In the genomic region with DNA sequence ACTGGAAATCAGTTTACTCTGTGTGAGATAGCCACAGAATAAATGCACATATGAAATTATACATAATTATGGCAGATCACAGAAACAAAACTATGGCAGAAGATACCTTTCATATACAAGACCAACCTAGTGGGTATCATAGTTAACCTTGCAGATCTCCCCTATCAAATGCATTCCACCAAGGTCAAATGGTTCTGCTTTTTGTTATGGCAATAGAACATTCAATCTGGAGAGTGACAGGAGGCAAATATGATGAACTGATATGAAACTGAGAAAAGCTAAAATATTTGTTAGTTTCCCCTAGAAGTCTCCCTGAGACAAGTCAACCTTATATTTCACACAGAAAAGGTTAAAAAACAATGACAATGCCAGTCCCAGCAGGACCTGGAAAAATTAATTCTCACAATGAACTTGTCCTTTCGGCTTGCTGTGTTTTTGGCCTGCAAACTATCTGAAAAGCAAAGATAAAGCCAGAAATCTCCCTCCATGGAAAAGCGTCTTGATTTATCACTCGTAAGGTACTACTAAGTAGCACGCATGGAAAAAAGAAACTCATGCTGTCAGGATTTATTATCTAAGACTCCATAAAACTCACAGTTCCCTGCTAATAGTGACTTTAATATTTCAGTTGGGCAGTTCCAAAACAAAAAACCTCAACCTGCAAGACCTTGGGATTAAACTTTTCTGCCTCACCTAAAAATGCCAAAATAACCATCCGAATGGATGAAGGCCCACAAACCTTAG, we compare ENCODE assay signal across 23 cellular contexts.
DNase-seq lines count a peak whose midpoint lies in the region; ATAC-seq and TF ChIP-seq lines count a peak whose summit lies in the region.
"Had no signal": no experiment of that assay in that cellular context is flagged by ENCODE, and none has a peak within 500 bp of the region (broad histone marks: within the 10 kb centered on the region; RNA-seq: fewer than 3 reads in every experiment).

No MANE protein-coding gene starts in this region.

- H3K27me3 Mint-ChIP-seq in stimulated activated naive CD8-positive, alpha-beta T cell treated with anti-CD3 and anti-CD28 coated beads, Interleukin-15, Interleukin-2, amounts not matched to agents 100 ng/mL and 50 ng/mL, for 24 hours = no peaks in the 10 kb centered on the region
- no peaks in the 10 kb centered on the region for H3K27me3 Mint-ChIP-seq in stimulated activated naive CD8-positive, alpha-beta T cell treated with anti-CD3 and anti-CD28 coated beads, Interleukin-15, amount 100 ng/mL, for 72 hours
- H3K27me3 Mint-ChIP-seq: activated naive CD8-positive, alpha-beta T cell; activated T-helper 17 cell treated with anti-CD3 and anti-CD28 coated beads, Interleukin-2, amount 50 U/mL, for 72 hours; naive thymus-derived CD8-positive, alpha-beta T cell had no signal

- H3K9me3 Mint-ChIP-seq in stimulated activated naive CD8-positive, alpha-beta T cell treated with anti-CD3 and anti-CD28 coated beads, Interleukin-15, Interleukin-2, amounts not matched to agents 100 ng/mL and 50 ng/mL, for 24 hours = no peaks in the 10 kb centered on the region
- H3K9me3 Mint-ChIP-seq in stimulated activated naive CD8-positive, alpha-beta T cell treated with anti-CD3 and anti-CD28 coated beads, Interleukin-15, amount 100 ng/mL, for 72 hours = no peaks in the 10 kb centered on the region
- H3K9me3 Mint-ChIP-seq: activated T-helper 17 cell treated with anti-CD3 and anti-CD28 coated beads, Interleukin-2, amount 50 U/mL, for 72 hours; naive thymus-derived CD8-positive, alpha-beta T cell; T-helper 1 cell treated with Interleukin-12 subunit alpha and Interleukin-12 subunit beta and Interleukin-4 antibody, amounts not matched to agents 30 μg/mL and 1 μg/mL, for 36 hours had no signal

- no peak overlapping the region for H3K9ac ChIP-seq in rectal smooth muscle tissue (ENCODE audit: low read length)

- peaks cover 41% of the 10 kb centered on the region for H3K4me1 Mint-ChIP-seq in stimulated activated naive CD8-positive, alpha-beta T cell treated with anti-CD3 and anti-CD28 coated beads, Interleukin-15, Interleukin-2, amounts not matched to agents 100 ng/mL and 50 ng/mL, for 24 hours (ENCODE audit: low read depth)
- H3K4me1 Mint-ChIP-seq in stimulated activated naive CD8-positive, alpha-beta T cell treated with anti-CD3 and anti-CD28 coated beads, Interleukin-15, amount 100 ng/mL, for 72 hours = peaks cover 50% of the 10 kb centered on the region

- no peak for DNase-seq in stimulated activated naive CD8-positive, alpha-beta T cell treated with anti-CD3 and anti-CD28 coated beads, Interleukin-15, amount 100 ng/mL, for 72 hours
- DNase-seq in vagina (ENCODE audit: extremely low spot score in 2 of 2) = no peak
- no peak for DNase-seq in retina
- no peak for DNase-seq in ascending aorta (ENCODE audit: low spot score in 2 of 2)
- DNase-seq in stimulated activated CD4-positive, alpha-beta T cell treated with anti-CD3 and anti-CD28 coated beads, Interleukin-4, amount 100 ng/mL, for 1 hour = no peak
- DNase-seq: activated CD4-positive, alpha-beta T cell treated with anti-CD3 and anti-CD28 coated beads for 48 hours; effector CD8-positive, alpha-beta T cell; Karpas-422; mesendoderm; naive thymus-derived CD8-positive, alpha-beta T cell; NCI-H187; NCI-H2227 treated with DMSO at 0.1 percent for 48 hours; NCI-H82; posterior cingulate gyrus; SJCRH30 had no signal

- WGBS in gastroesophageal sphincter (ENCODE audit: low coverage in 1 of 2), 2 donors = 59 to 69% methylated on average over 4 to 5 of the region's 5 CpGs

- TF ChIP-seq CTCF in gastroesophageal sphincter (IDR thresholded peaks at IDR 0.05) = no peak
- TF ChIP-seq CTCF in vagina (IDR thresholded peaks at IDR 0.05) = no peak
- no peak for TF ChIP-seq CTCF in ascending aorta (IDR thresholded peaks at IDR 0.05)

- H3K36me3 ChIP-seq in gastroesophageal sphincter (peaks cover 4 to 85% of the 10 kb centered on the region in 2 donors), rectal smooth muscle tissue (ENCODE audit: control insufficient read depth, insufficient read depth, low read length) (peaks cover 9% of the 10 kb centered on the region), vagina (peaks cover 5 to 54% of the 10 kb centered on the region in 2 donors), ascending aorta (peaks cover 3 to 80% of the 10 kb centered on the region in 2 donors)
- H3K36me3 ChIP-seq: SJCRH30 had no signal

- H3K4me1 ChIP-seq in gastroesophageal sphincter (peaks cover 8 to 63% (median 12%) of the 10 kb centered on the region in 3 donors), rectal smooth muscle tissue (ENCODE audit: control insufficient read depth, insufficient read depth, low read length) (peaks cover 21% of the 10 kb centered on the region), vagina (peaks cover 30% of the 10 kb centered on the region), ascending aorta (no peaks in the 10 kb centered on the region)
- H3K4me1 ChIP-seq: SJCRH30 had no signal

- peak overlapping the region; percentile 28 for H3K4me3 Mint-ChIP-seq in stimulated activated naive CD8-positive, alpha-beta T cell treated with anti-CD3 and anti-CD28 coated beads, Interleukin-15, Interleukin-2, amounts not matched to agents 100 ng/mL and 50 ng/mL, for 24 hours
- no peak overlapping the region for H3K4me3 Mint-ChIP-seq in stimulated activated naive CD8-positive, alpha-beta T cell treated with anti-CD3 and anti-CD28 coated beads, Interleukin-15, amount 100 ng/mL, for 72 hours
- H3K4me3 Mint-ChIP-seq: activated naive CD8-positive, alpha-beta T cell; naive thymus-derived CD8-positive, alpha-beta T cell had no signal

- H3K4me3 ChIP-seq in gastroesophageal sphincter = no peak overlapping the region
- H3K4me3 ChIP-seq in rectal smooth muscle tissue (ENCODE audit: low read length) = no peak overlapping the region
- H3K4me3 ChIP-seq in vagina = no peak overlapping the region
- no peak overlapping the region for H3K4me3 ChIP-seq in ascending aorta
- H3K4me3 ChIP-seq: SJCRH30, smooth muscle cell had no signal

- no peak overlapping the region for H3K27ac Mint-ChIP-seq in stimulated activated naive CD8-positive, alpha-beta T cell treated with anti-CD3 and anti-CD28 coated beads, Interleukin-15, Interleukin-2, amounts not matched to agents 100 ng/mL and 50 ng/mL, for 24 hours
- H3K27ac Mint-ChIP-seq in stimulated activated naive CD8-positive, alpha-beta T cell treated with anti-CD3 and anti-CD28 coated beads, Interleukin-15, amount 100 ng/mL, for 72 hours = no peak overlapping the region

- intact Hi-C loops in vagina (cut with DNase I) = no loop called here
- intact Hi-C loops in ascending aorta (cut with DNase I) = no loop called here

- no peak for TF ChIP-seq EP300 in gastroesophageal sphincter (IDR thresholded peaks at IDR 0.05)

- no peak for ATAC-seq in stimulated activated naive CD8-positive, alpha-beta T cell treated with anti-CD3 and anti-CD28 coated beads, Interleukin-15, amount 100 ng/mL, for 72 hours
- ATAC-seq in gastroesophageal sphincter = no peak
- ATAC-seq: esophagus mucosa; naive thymus-derived CD8-positive, alpha-beta T cell had no signal

- H3K36me3 Mint-ChIP-seq in stimulated activated naive CD8-positive, alpha-beta T cell treated with anti-CD3 and anti-CD28 coated beads, Interleukin-15, Interleukin-2, amounts not matched to agents 100 ng/mL and 50 ng/mL, for 24 hours (ENCODE audit: low read depth) = peaks cover 48% of the 10 kb centered on the region

- H3K9me3 ChIP-seq in gastroesophageal sphincter (no peaks in the 10 kb centered on the region), vagina (no peaks in the 10 kb centered on the region), ascending aorta (no peaks in the 10 kb centered on the region)
- H3K9me3 ChIP-seq: SJCRH30 had no signal

- H3K27me3 ChIP-seq in gastroesophageal sphincter (no peaks in the 10 kb centered on the region), rectal smooth muscle tissue (ENCODE audit: control insufficient read depth, insufficient read depth, low read length) (no peaks in the 10 kb centered on the region), vagina (no peaks in the 10 kb centered on the region), ascending aorta (no peaks in the 10 kb centered on the region)
- H3K27me3 ChIP-seq: SJCRH30 had no signal

- no peak for TF ChIP-seq POLR2A in gastroesophageal sphincter (IDR thresholded peaks at IDR 0.05)
- no peak for TF ChIP-seq POLR2A in vagina (IDR thresholded peaks at IDR 0.05)

- peak overlapping the region; percentile 83 to 89 (median 85) for H3K27ac ChIP-seq in gastroesophageal sphincter
- H3K27ac ChIP-seq in rectal smooth muscle tissue (ENCODE audit: low read depth, low read length) = peak overlapping the region; percentile 86
- H3K27ac ChIP-seq in vagina = peak overlapping the region; percentile 81
- no peak overlapping the region for H3K27ac ChIP-seq in ascending aorta
- H3K27ac ChIP-seq: SJCRH30 had no signal

Comparison
In these comparisons a context has a peak if more than half of its experiments do, and no peak if none do; other contexts are left out.
1. H3K27ac ChIP-seq: peak in gastroesophageal sphincter (4 of 4), rectal smooth muscle tissue (single experiment) and vagina (single experiment); none in ascending aorta (0 of 2).